In genomic region chr2:97733341-97734035, GRCh38 we compare ENCODE assay signal across 19 cellular contexts. TPM values are rescaled to one million over a fixed set of nuclear protein-coding genes. Genes with fewer than 3 reads are reported as not detected.
DNase-seq lines count a peak whose midpoint lies in the region; FAIRE-seq and TF ChIP-seq lines count a peak whose summit lies in the region.
"Had no signal": no experiment of that assay in that cellular context is flagged by ENCODE, and none has a peak within 500 bp of the region (broad histone marks: within the 10 kb centered on the region; RNA-seq: fewer than 3 reads in every experiment).

No MANE protein-coding gene starts in this region.

- H3K27me3 ChIP-seq in BLaER1 (no peaks in the 10 kb centered on the region), osteoblast (ENCODE audit: insufficient read depth, low read length) (no peaks in the 10 kb centered on the region), small intestine (ENCODE audit: control insufficient read depth in 2 of 2, insufficient read depth in 2 of 2, low read length in 2 of 2) (no peaks in the 10 kb centered on the region)
- no peaks in the 10 kb centered on the region for H3K27me3 ChIP-seq in CD4-positive, alpha-beta memory T cell (ENCODE audit: insufficient read depth, low read length)

- POLR2A ChIA-PET in CD4-positive, alpha-beta memory T cell (lab: Charles Lee; ENCODE audit: partially characterized antibody): interaction anchor here (0.9 to 1.4 kb wide), 3 partner anchors 9 to 19 kb away, joined by 3 to 7 read pairs (median 4); partner anchors contain the start of gene ZAP70

- H3K27ac Mint-ChIP-seq in CD4-positive, alpha-beta memory T cell: peak overlapping the region in 4 of 7 donors; percentile 27 to 70 (median 42)
- H3K27ac Mint-ChIP-seq: B cell had no signal

- H3K4me1 ChIP-seq in BLaER1 (peaks cover 73% of the 10 kb centered on the region), osteoblast (ENCODE audit: insufficient read depth, low read length) (no peaks in the 10 kb centered on the region), small intestine (ENCODE audit: control insufficient read depth in 2 of 2, insufficient read depth in 1 of 2, low read depth in 1 of 2, low read length in 1 of 2) (no peaks in the 10 kb centered on the region)
- H3K4me1 ChIP-seq in CD4-positive, alpha-beta memory T cell (ENCODE audit: insufficient read depth, low read length): peaks cover 10% of the 10 kb centered on the region
- H3K4me1 ChIP-seq: HAP-1 had no signal

- H4K20me1 ChIP-seq in BLaER1 (peaks cover 16% of the 10 kb centered on the region; the same call in 1 of the 2 replicates), osteoblast (ENCODE audit: insufficient read depth, low read length) (no peaks in the 10 kb centered on the region)

- TF ChIP-seq CTCF in osteoblast (IDR thresholded peaks at IDR 0.05; ENCODE audit: extremely low read depth, low read depth, low read length): no peak

- peaks cover 18 to 43% (median 31%) of the 10 kb centered on the region in 4 donors for H3K4me1 Mint-ChIP-seq in CD4-positive, alpha-beta memory T cell
- H3K4me1 Mint-ChIP-seq: B cell had no signal

- H3K9me3 Mint-ChIP-seq in CD4-positive, alpha-beta memory T cell: peaks cover 0 to 6% (median 0%) of the 10 kb centered on the region in 8 donors
- H3K9me3 Mint-ChIP-seq: CD4-positive, alpha-beta T cell had no signal

- CTCF ChIA-PET in CD4-positive, alpha-beta memory T cell (lab: Charles Lee; ENCODE audit: partially characterized antibody): interaction anchor here (1.1 to 2.3 kb wide), 2 partner anchors 23 to 33 kb away, joined by 4 to 9 read pairs; no protein-coding TSS in a partner anchor

- H3K79me2 ChIP-seq in osteoblast (ENCODE audit: insufficient read depth, low read length): no peaks in the 10 kb centered on the region

- H3K4me3 ChIP-seq in BLaER1: no peak overlapping the region
- H3K4me3 ChIP-seq in CD4-positive, alpha-beta memory T cell (ENCODE audit: low read length in 2 of 2): no peak overlapping the region
- H3K4me3 ChIP-seq in osteoblast (ENCODE audit: insufficient read depth, low read length): no peak overlapping the region
- no peak overlapping the region for H3K4me3 ChIP-seq in small intestine (ENCODE audit: low read depth in 1 of 2, low read length in 2 of 2)
- H3K4me3 ChIP-seq: HAP-1, SK-N-MC had no signal

- DNase-seq in CD4-positive, alpha-beta memory T cell: no peak
- DNase-seq in activated CD8-positive, alpha-beta memory T cell treated with anti-CD3 and anti-CD28 coated beads, Interleukin-2, amount 50 U/mL, for 48 hours: peak; percentile 51
- peak; percentile 66 for DNase-seq in osteoblast (ENCODE audit: insufficient read length, low spot score, missing footprints)
- no peak for DNase-seq in A172 (ENCODE audit: low spot score)
- DNase-seq in NCI-H446 treated with DMSO at 0.1 percent for 48 hours (lab: John Stamatoyannopoulos, UW): no peak
- no peak for DNase-seq in activated CD4-positive, alpha-beta T cell treated with anti-CD3 and anti-CD28 coated beads, Interleukin-2, amount 50 U/mL, for 1 hour
- no peak for DNase-seq in small intestine
- DNase-seq: CD4-positive, alpha-beta T cell; DMS79 treated with DMSO at 0.1 percent for 48 hours; KBM-7; NCI-H1417 treated with DMSO at 0.1 percent for 48 hours; NCI-H2081; NCI-H510A treated with DMSO at 0.1 percent for 48 hours had no signal

- H3K9me3 ChIP-seq in BLaER1: peaks cover 13% of the 10 kb centered on the region
- H3K9me3 ChIP-seq in CD4-positive, alpha-beta memory T cell (ENCODE audit: control insufficient read depth in 1 of 2, low read length in 2 of 2): no peaks in the 10 kb centered on the region
- no peaks in the 10 kb centered on the region for H3K9me3 ChIP-seq in osteoblast (ENCODE audit: low read depth, low read length)
- no peaks in the 10 kb centered on the region for H3K9me3 ChIP-seq in small intestine (ENCODE audit: control insufficient read depth, low read depth)
- H3K9me3 ChIP-seq: HAP-1 had no signal

- H3K27ac ChIP-seq in BLaER1 (peak overlapping the region; percentile 99), osteoblast (ENCODE audit: low read depth, low read length) (no peak overlapping the region), small intestine (ENCODE audit: low read depth in 1 of 2, low read length in 1 of 2) (no peak overlapping the region)
- no peak overlapping the region for H3K27ac ChIP-seq in CD4-positive, alpha-beta memory T cell (ENCODE audit: low read depth, low read length)
- H3K27ac ChIP-seq: HL-60, SK-N-MC had no signal

- no peaks in the 10 kb centered on the region for H3K27me3 Mint-ChIP-seq in CD4-positive, alpha-beta memory T cell
- H3K27me3 Mint-ChIP-seq: CD4-positive, alpha-beta T cell had no signal

- H3K4me2 ChIP-seq in BLaER1 (peak overlapping the region; percentile 92; the same call in 1 of the 2 replicates), osteoblast (ENCODE audit: insufficient read depth, low read length) (no peak overlapping the region)

- H3K36me3 Mint-ChIP-seq in CD4-positive, alpha-beta memory T cell: peaks cover 56 to 66% of the 10 kb centered on the region in 2 donors

- intact Hi-C loops in CD4-positive, alpha-beta memory T cell (cut with micrococcal nuclease): no loop called here

- H3K9ac ChIP-seq in BLaER1: no peak overlapping the region

- no peak overlapping the region for H2AFZ ChIP-seq in osteoblast (ENCODE audit: low read length)

- 81 to 86% (median 85%) methylated on average over 15 to 20 of the region's 20 CpGs for WGBS in small intestine, 3 donors

- H3K36me3 ChIP-seq in BLaER1: peaks cover 92% of the 10 kb centered on the region
- H3K36me3 ChIP-seq in CD4-positive, alpha-beta memory T cell (ENCODE audit: insufficient read depth, low read length): peaks cover 93% of the 10 kb centered on the region
- no peaks in the 10 kb centered on the region for H3K36me3 ChIP-seq in osteoblast (ENCODE audit: insufficient read depth, low read length)
- no peaks in the 10 kb centered on the region for H3K36me3 ChIP-seq in small intestine (ENCODE audit: control insufficient read depth in 2 of 2, insufficient read depth in 2 of 2, low read length in 2 of 2)
- H3K36me3 ChIP-seq: HAP-1 had no signal

- FAIRE-seq in small intestine (lab: Jason Lieb, UNC): no peak

- no peak overlapping the region for H3K4me3 Mint-ChIP-seq in CD4-positive, alpha-beta memory T cell
- H3K4me3 Mint-ChIP-seq: B cell; CD4-positive, alpha-beta T cell had no signal

RNA-seq across cellular contexts. Expression of gene ZAP70, which starts 20.1 kb away (rescaled TPM):
- 100 to 1,000 TPM; 404 to 419 TPM for total RNA-seq in CD4-positive, alpha-beta memory T cell
- polyA plus RNA-seq in CD4-positive, alpha-beta memory T cell: 100 to 1,000 TPM; 140 to 149 TPM
- total RNA-seq in osteoblast: under 0.01 TPM in 2 replicates
- not detected in 2 replicates for total RNA-seq in A172 (2014; rRNA removed; shearing (Covaris generic))
- polyA plus RNA-seq in small intestine: 10 to 100 TPM in 1 of 3 donors, 1 to 10 TPM in 2; 2.5 to 15.9 (median 3.9) TPM
- total RNA-seq: G401 had no signal

Comparison
In these comparisons a context has a peak if more than half of its experiments do, and no peak if none do; other contexts are left out.
1. DNase-seq: peak in activated CD8-positive, alpha-beta memory T cell treated with anti-CD3 and anti-CD28 coated beads, Interleukin-2, amount 50 U/mL, for 48 hours (single experiment) and osteoblast (single experiment); none in CD4-positive, alpha-beta memory T cell (0 of 5), A172 (single experiment), NCI-H446 treated with DMSO at 0.1 percent for 48 hours (single experiment), activated CD4-positive, alpha-beta T cell treated with anti-CD3 and anti-CD28 coated beads, Interleukin-2, amount 50 U/mL, for 1 hour (single experiment) and small intestine (single experiment).
2. RNA of gene ZAP70, which starts 20.1 kb away (total RNA-seq): 404 to 419 TPM in CD4-positive, alpha-beta memory T cell; under 0.01 TPM in osteoblast and not detected in A172; every median in the first group is over 100 times any median in the second.